11 cellular contexts compared by ENCODE assay signal in genomic region chr19:35533822-35534521, GRCh38. TPM values are rescaled to one million over a fixed set of nuclear protein-coding genes. Genes with fewer than 3 reads are reported as not detected.
DNase-seq lines count a peak whose midpoint lies in the region; ATAC-seq, FAIRE-seq and TF ChIP-seq lines count a peak whose summit lies in the region.
"Had no signal": no experiment of that assay in that cellular context is flagged by ENCODE, and none has a peak within 500 bp of the region (broad histone marks: within the 10 kb centered on the region; RNA-seq: fewer than 3 reads in every experiment).

No MANE protein-coding gene starts in this region.

- H3K9me3 ChIP-seq in duodenal mucosa (ENCODE audit: control insufficient read depth in 1 of 2, low read length in 2 of 2): no peaks in the 10 kb centered on the region

- peaks cover 0 to 3% of the 10 kb centered on the region in 2 donors for H3K4me1 ChIP-seq in duodenal mucosa (ENCODE audit: control insufficient read depth in 1 of 2, insufficient read depth in 2 of 2, low read length in 2 of 2)
- no peaks in the 10 kb centered on the region for H3K4me1 ChIP-seq in foreskin keratinocyte

- no peaks in the 10 kb centered on the region for H3K36me3 ChIP-seq in duodenal mucosa (ENCODE audit: control insufficient read depth in 1 of 2, insufficient read depth in 2 of 2, low read length in 2 of 2)

- TF ChIP-seq CTCF in retinal pigment epithelial cell (conservative IDR thresholded peaks at IDR 0.05; ENCODE audit: low read depth, low read length): no peak
- no peak for TF ChIP-seq CTCF in foreskin keratinocyte (conservative IDR thresholded peaks at IDR 0.05)

- TF ChIP-seq POLR2A in GM12891 (IDR thresholded peaks at IDR 0.05; ENCODE audit: low read depth, low read length): no peak

- FAIRE-seq in GM12891 (lab: Jason Lieb, UNC): peak; percentile 92

- ATAC-seq in foreskin keratinocyte (no peak), GM21515 (IDR thresholded peaks at IDR 0.05; ENCODE audit: unreplicated experiment) (no peak), GM18502 (IDR thresholded peaks at IDR 0.05; ENCODE audit: poor library complexity, unreplicated experiment) (no peak)

- H3K9ac ChIP-seq in duodenal mucosa (ENCODE audit: low read depth in 1 of 2, low read length in 2 of 2): no peak overlapping the region

- H3K27me3 ChIP-seq in duodenal mucosa (ENCODE audit: control insufficient read depth in 1 of 2, insufficient read depth in 2 of 2, low read length in 2 of 2) (peaks cover 7 to 18% of the 10 kb centered on the region in 2 donors), foreskin keratinocyte (peaks cover 68% of the 10 kb centered on the region)

- no peak overlapping the region for H3K27ac ChIP-seq in duodenal mucosa (ENCODE audit: low read depth, low read length)
- no peak overlapping the region for H3K27ac ChIP-seq in foreskin keratinocyte

- peak overlapping the region; percentile 2 to 15 for H3K4me3 ChIP-seq in duodenal mucosa (ENCODE audit: low read depth in 1 of 2, low read length in 2 of 2)
- peak overlapping the region; percentile 8 for H3K4me3 ChIP-seq in retinal pigment epithelial cell (ENCODE audit: low read length)

- DNase-seq in GM12891 (ENCODE audit: insufficient read length, low spot score): peak; percentile 56
- DNase-seq in T follicular helper cell (ENCODE audit: low read depth): peak; percentile 21
- DNase-seq in retinal pigment epithelial cell (ENCODE audit: low read depth): no peak
- no peak for DNase-seq in foreskin keratinocyte
- DNase-seq in 8988T: no peak
- DNase-seq: GOT3, SW 1271 had no signal

TF ChIP-seq in GM12891, 5 proteins besides CTCF, POLR2A, EP300 and RAD21:
- TF ChIP-seq TAF1 (IDR thresholded peaks at IDR 0.05; ENCODE audit: low read depth, low read length) (no peak), POLR2AphosphoS5 (IDR thresholded peaks at IDR 0.05; ENCODE audit: low read depth, low read length) (no peak), PAX5 (IDR thresholded peaks at IDR 0.05; ENCODE audit: insufficient read depth, low read length, severe bottlenecking) (no peak)

RNA-seq across cellular contexts. Expression of gene GAPDHS, which starts 0.7 kb away (rescaled TPM):
- polyA plus RNA-seq in GM12891 (2012; ENCODE audit: low read depth, missing spikeins): 0.53 TPM
- not detected in 2 replicates for total RNA-seq in foreskin keratinocyte
- polyA plus RNA-seq in foreskin keratinocyte: not detected in 2 replicates
- total RNA-seq: fibroblast of villous mesenchyme had no signal

RNA-seq across cellular contexts. Expression of gene SBSN, which starts 5.9 kb away (rescaled TPM):
- 0.74 TPM for polyA plus RNA-seq in GM12891 (2012; ENCODE audit: low read depth, missing spikeins)
- total RNA-seq in foreskin keratinocyte: 4.8 and 5.7 TPM in 2 replicates
- polyA plus RNA-seq in foreskin keratinocyte: 3.4 and 6.4 TPM in 2 replicates
- total RNA-seq: fibroblast of villous mesenchyme had no signal

RNA-seq across cellular contexts. Expression of gene TMEM147, which starts 11.5 kb away (rescaled TPM):
- polyA plus RNA-seq in GM12891 (2012; ENCODE audit: low read depth, missing spikeins): 77.3 TPM
- total RNA-seq in foreskin keratinocyte: 143 and 152 TPM in 2 replicates
- 196 and 202 TPM in 2 replicates for polyA plus RNA-seq in foreskin keratinocyte

RNA-seq across cellular contexts. Expression of gene DMKN, which starts 20.5 kb away (rescaled TPM):
- 97.6 TPM for polyA plus RNA-seq in GM12891 (2012; ENCODE audit: low read depth, missing spikeins)
- 264 and 272 TPM in 2 replicates for total RNA-seq in foreskin keratinocyte
- 387 and 391 TPM in 2 replicates for polyA plus RNA-seq in foreskin keratinocyte

RNA-seq across cellular contexts. Expression of gene ATP4A, which starts 29.5 kb away (rescaled TPM):
- polyA plus RNA-seq in GM12891 (2012; ENCODE audit: low read depth, missing spikeins): 0.55 TPM
- not detected in 2 replicates for total RNA-seq in foreskin keratinocyte
- polyA plus RNA-seq in foreskin keratinocyte: not detected in 2 replicates
- total RNA-seq: fibroblast of villous mesenchyme had no signal

Comparison
In these comparisons a context has a peak if more than half of its experiments do, and no peak if none do; other contexts are left out.
1. DNase-seq: peak in GM12891 (single experiment) and T follicular helper cell (single experiment); none in retinal pigment epithelial cell (single experiment), foreskin keratinocyte (0 of 2) and 8988T (single experiment).